Comparison of ENCODE assay signal across 13 cellular contexts in the genomic region with DNA sequence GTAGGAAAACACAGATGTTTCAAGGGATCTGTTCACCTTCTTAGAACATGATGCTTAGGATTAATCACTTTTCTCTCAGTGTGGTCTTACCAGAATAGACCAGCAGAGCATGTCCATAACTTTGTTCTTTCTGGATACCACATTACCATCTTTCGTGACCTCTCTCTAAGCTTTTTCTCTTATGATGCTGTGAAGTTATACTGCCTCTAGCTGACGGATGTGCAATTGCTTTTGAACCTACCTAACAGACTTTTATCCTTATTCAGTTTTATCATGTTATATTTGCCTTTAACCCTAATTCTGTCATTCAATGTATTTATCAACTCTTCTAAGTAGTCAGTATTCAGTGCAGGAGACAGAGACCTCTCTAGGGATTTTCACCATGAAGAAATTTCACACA.
A peak's percentile ranks its signal among the peaks of the same experiment; 100 is the strongest.
DNase-seq lines count a peak whose midpoint lies in the region; ATAC-seq, FAIRE-seq and TF ChIP-seq lines count a peak whose summit lies in the region.
"Had no signal": no experiment of that assay in that cellular context is flagged by ENCODE, and none has a peak within 500 bp of the region (broad histone marks: within the 10 kb centered on the region; RNA-seq: fewer than 3 reads in every experiment).

No MANE protein-coding gene starts in this region.

- WGBS in GM12878 (ENCODE audit: insufficient coverage, insufficient replicate concordance, low lambda C conversion rate, missing lambda C conversion rate), result 47% methylated on average over 2 of the region's 2 CpGs

- TF ChIP-seq RAD21 in GM12878 (IDR thresholded peaks at IDR 0.05; ENCODE audit: insufficient read depth, low read depth, low read length), result peak; percentile 36; the same call in 1 of the 2 replicates

- no peaks in the 10 kb centered on the region for H3K36me3 ChIP-seq in DOHH2 (ENCODE audit: control insufficient read depth, low read length)
- H3K36me3 ChIP-seq in GM12878 (ENCODE audit: control insufficient read depth in 2 of 2, insufficient read depth in 2 of 2, low read length in 1 of 2), result no peaks in the 10 kb centered on the region
- no peaks in the 10 kb centered on the region for H3K36me3 ChIP-seq in neural progenitor cell

- POLR2A ChIA-PET in GM12878 (lab: Charles Lee), result no interaction called here

- no peak overlapping the region for H3K9ac ChIP-seq in GM12878 (ENCODE audit: control insufficient read depth, insufficient read depth, low read length)
- no peak overlapping the region for H3K9ac ChIP-seq in neural progenitor cell

- no peak for ATAC-seq in GM12878
- ATAC-seq in GM21526 (IDR thresholded peaks at IDR 0.05; ENCODE audit: low FRiP score, unreplicated experiment), result no peak
- no peak for ATAC-seq in GM19324 (IDR thresholded peaks at IDR 0.05; ENCODE audit: low FRiP score, unreplicated experiment)
- ATAC-seq: activated T-helper 17 cell treated with anti-CD3 and anti-CD28 coated beads, Interleukin-2, amount 50 U/mL, for 72 hours; stimulated activated naive CD8-positive, alpha-beta T cell treated with anti-CD3 and anti-CD28 coated beads, Interleukin-15, amount 100 ng/mL, for 72 hours had no signal

- TF ChIP-seq CTCF in DOHH2 (IDR thresholded peaks at IDR 0.05; ENCODE audit: low read depth, low read length, poor library complexity, severe bottlenecking), result peak; percentile 46
- TF ChIP-seq CTCF in GM12878 (IDR thresholded peaks at IDR 0.05 in 2 of 3, conservative IDR thresholded peaks at IDR 0.05 in 1 of 3; ENCODE audit: control insufficient read depth in 2 of 3, extremely low read depth in 1 of 3, insufficient read depth in 1 of 3, low read depth in 3 of 3, low read length in 3 of 3), result peak; percentile 7 to 35 (median 30); a peak in 2 of 6 replicates
- peak; percentile 37 for TF ChIP-seq CTCF in neural progenitor cell (IDR thresholded peaks at IDR 0.05)

- H3K9me3 Mint-ChIP-seq in neural progenitor cell, result no peaks in the 10 kb centered on the region
- H3K9me3 Mint-ChIP-seq: activated T-helper 17 cell treated with anti-CD3 and anti-CD28 coated beads, Interleukin-2, amount 50 U/mL, for 72 hours; brain; stimulated activated naive CD8-positive, alpha-beta T cell treated with anti-CD3 and anti-CD28 coated beads, Interleukin-15, amount 100 ng/mL, for 72 hours had no signal

- peak; percentile 4 for DNase-seq in HuH-7 (ENCODE audit: low spot score)
- DNase-seq in GM12878 (ENCODE audit: low read depth, low spot score), result no peak
- DNase-seq in neural progenitor cell (ENCODE audit: low spot score), result no peak
- no peak for DNase-seq in NCI-H1092 treated with DMSO at 0.1 percent for 48 hours (lab: John Stamatoyannopoulos, UW)
- DNase-seq in central memory CD4-positive, alpha-beta T cell, result no peak
- DNase-seq: midbrain; stimulated activated naive CD8-positive, alpha-beta T cell treated with anti-CD3 and anti-CD28 coated beads, Interleukin-15, amount 100 ng/mL, for 72 hours had no signal

- H3K9me2 ChIP-seq in DOHH2 (replicated peaks; ENCODE audit: control insufficient read depth, low read length), result no peaks in the 10 kb centered on the region

- FAIRE-seq in GM12878 (lab: Jason Lieb, UNC), result no peak
- FAIRE-seq: endothelial cell of umbilical vein had no signal

- H3K27ac ChIP-seq in DOHH2 (ENCODE audit: low read depth, low read length) (no peak overlapping the region), GM12878 (ENCODE audit: control insufficient read depth, insufficient read depth) (no peak overlapping the region), neural progenitor cell (no peak overlapping the region)

- TF ChIP-seq POLR2A in GM12878 (IDR thresholded peaks at IDR 0.05; ENCODE audit: low read depth, low read length), result no peak

- in situ Hi-C loops in GM12878 (cut with MboI), result no loop called here

- intact Hi-C loops in GM12878 (cut with micrococcal nuclease; ENCODE audit: unreplicated experiment), result loop anchor here (5.0 to 10.0 kb wide), 2 partner anchors 87 to 380 kb away; no protein-coding TSS in a partner anchor

- H3K4me2 ChIP-seq in DOHH2 (ENCODE audit: low read length) (no peak overlapping the region), GM12878 (ENCODE audit: control insufficient read depth, insufficient read depth) (no peak overlapping the region), neural progenitor cell (no peak overlapping the region)

- H3F3A ChIP-seq in DOHH2 (ENCODE audit: control insufficient read depth, insufficient read depth) (no peaks in the 10 kb centered on the region), neural progenitor cell (ENCODE audit: low read depth) (no peaks in the 10 kb centered on the region)

- H3K79me2 ChIP-seq in DOHH2 (ENCODE audit: control insufficient read depth, low read length) (no peaks in the 10 kb centered on the region), GM12878 (ENCODE audit: control insufficient read depth, insufficient read depth, low read length) (no peaks in the 10 kb centered on the region), neural progenitor cell (ENCODE audit: low read depth) (no peaks in the 10 kb centered on the region)

- H3K27me3 ChIP-seq in DOHH2 (ENCODE audit: control insufficient read depth, low read length) (no peaks in the 10 kb centered on the region), GM12878 (replicated peaks in 1 of 2; ENCODE audit: control insufficient read depth in 2 of 2, insufficient read depth in 2 of 2, low read length in 1 of 2) (no peaks in the 10 kb centered on the region), neural progenitor cell (no peaks in the 10 kb centered on the region)

- CTCF ChIA-PET in GM12878 (lab: Yijun Ruan, JAX), result interaction anchor here (0.7 to 1.1 kb wide), 3 partner anchors 8 to 26 kb away, joined by 3 to 4 read pairs (median 4); no protein-coding TSS in a partner anchor

- RAD21 ChIA-PET in GM12878 (lab: Charles Lee; ENCODE audit: unreplicated experiment), result no interaction called here

- no peaks in the 10 kb centered on the region for H3K36me3 Mint-ChIP-seq in neural progenitor cell
- H3K36me3 Mint-ChIP-seq: brain had no signal

- no TSS peak for BruUV-seq in GM12878 (replicated peaks; lab: Mats Ljungman, UMichigan)

- H3K4me3 ChIP-seq in DOHH2 (ENCODE audit: low read length) (no peak overlapping the region), GM12878 (no peak overlapping the region), neural progenitor cell (no peak overlapping the region)

- TF ChIP-seq EP300 in GM12878 (IDR thresholded peaks at IDR 0.05; ENCODE audit: borderline replicate concordance in 1 of 2, control insufficient read depth in 1 of 2, low read depth in 2 of 2, low read length in 2 of 2), result no peak

- H3K27me3 Mint-ChIP-seq in neural progenitor cell (ENCODE audit: insufficient read depth, low read depth), result peaks cover 2% of the 10 kb centered on the region
- H3K27me3 Mint-ChIP-seq: activated T-helper 17 cell treated with anti-CD3 and anti-CD28 coated beads, Interleukin-2, amount 50 U/mL, for 72 hours had no signal

- H3K27ac Mint-ChIP-seq in neural progenitor cell, result no peak overlapping the region
- H3K27ac Mint-ChIP-seq: activated T-helper 17 cell treated with anti-CD3 and anti-CD28 coated beads, Interleukin-2, amount 50 U/mL, for 72 hours; brain; stimulated activated naive CD8-positive, alpha-beta T cell treated with anti-CD3 and anti-CD28 coated beads, Interleukin-15, amount 100 ng/mL, for 72 hours had no signal

- H3K4me1 ChIP-seq in DOHH2 (ENCODE audit: control insufficient read depth, low read length) (no peaks in the 10 kb centered on the region), GM12878 (ENCODE audit: control insufficient read depth, insufficient read depth, low read length) (no peaks in the 10 kb centered on the region), neural progenitor cell (no peaks in the 10 kb centered on the region)

- H2AFZ ChIP-seq in GM12878 (ENCODE audit: control insufficient read depth, low read depth, low read length) (no peak overlapping the region), neural progenitor cell (replicated peaks) (no peak overlapping the region)

- no peaks in the 10 kb centered on the region for H4K20me1 ChIP-seq in DOHH2 (ENCODE audit: control insufficient read depth, insufficient read depth, low read depth, low read length)
- H4K20me1 ChIP-seq in GM12878 (ENCODE audit: control insufficient read depth, insufficient read depth), result no peaks in the 10 kb centered on the region
- H4K20me1 ChIP-seq in neural progenitor cell (ENCODE audit: low read depth), result no peaks in the 10 kb centered on the region

- H3K9me3 ChIP-seq in DOHH2 (ENCODE audit: control insufficient read depth, insufficient read depth, low read length) (no peaks in the 10 kb centered on the region), GM12878 (replicated peaks; ENCODE audit: control insufficient read depth, insufficient read depth, low read length) (no peaks in the 10 kb centered on the region; the same call in 2 of the 3 replicates), neural progenitor cell (ENCODE audit: low read depth) (no peaks in the 10 kb centered on the region)

- SMC1A ChIA-PET in GM12878 (lab: Charles Lee; ENCODE audit: uncharacterized antibody, unreplicated experiment), result no interaction called here

- H3K4me3 Mint-ChIP-seq in neural progenitor cell, result no peak overlapping the region
- H3K4me3 Mint-ChIP-seq: activated T-helper 17 cell treated with anti-CD3 and anti-CD28 coated beads, Interleukin-2, amount 50 U/mL, for 72 hours; brain; stimulated activated naive CD8-positive, alpha-beta T cell treated with anti-CD3 and anti-CD28 coated beads, Interleukin-15, amount 100 ng/mL, for 72 hours had no signal

- H3K4me1 Mint-ChIP-seq in neural progenitor cell, result no peaks in the 10 kb centered on the region
- H3K4me1 Mint-ChIP-seq: activated T-helper 17 cell treated with anti-CD3 and anti-CD28 coated beads, Interleukin-2, amount 50 U/mL, for 72 hours; stimulated activated naive CD8-positive, alpha-beta T cell treated with anti-CD3 and anti-CD28 coated beads, Interleukin-15, amount 100 ng/mL, for 72 hours had no signal

TF ChIP-seq in GM12878, 131 proteins besides CTCF, POLR2A, EP300 and RAD21 (continues in another document):
- no peak for TF ChIP-seq MEF2B (IDR thresholded peaks at IDR 0.05; ENCODE audit: partially characterized antibody, poor library complexity, severe bottlenecking)
